17 cellular contexts compared by ENCODE assay signal in genomic region chr18:69992776-69993175, GRCh38. TPM values are rescaled to one million over a fixed set of nuclear protein-coding genes. Genes with fewer than 3 reads are reported as not detected.
DNase-seq lines count a peak whose midpoint lies in the region; ATAC-seq and TF ChIP-seq lines count a peak whose summit lies in the region.
"Had no signal": no experiment of that assay in that cellular context is flagged by ENCODE, and none has a peak within 500 bp of the region (broad histone marks: within the 10 kb centered on the region; RNA-seq: fewer than 3 reads in every experiment).

No MANE protein-coding gene starts in this region.

- H3K4me1 ChIP-seq in breast epithelium: no peaks in the 10 kb centered on the region
- H3K4me1 ChIP-seq: BLaER1 treated with 17β-estradiol and CSF1 and Interleukin-3, amounts not matched to agents 10 nM and 100 nM; left lung; SJCRH30 had no signal

- no peaks in the 10 kb centered on the region for H3K27me3 Mint-ChIP-seq in MCF 10A (ENCODE audit: insufficient read depth, unreplicated experiment)

- peaks cover 4 to 21% of the 10 kb centered on the region in 2 donors for H3K9me3 ChIP-seq in breast epithelium
- H3K9me3 ChIP-seq: SJCRH30 had no signal

- H3K4me3 ChIP-seq in breast epithelium: no peak overlapping the region
- H3K4me3 ChIP-seq: BLaER1 treated with 17β-estradiol and CSF1 and Interleukin-3, amounts not matched to agents 10 nM and 100 nM; GM12878; left lung; SJCRH30 had no signal

- TF ChIP-seq CTCF in MCF 10A (IDR thresholded peaks at IDR 0.05; ENCODE audit: unreplicated experiment) (no peak), breast epithelium (IDR thresholded peaks at IDR 0.05) (no peak)

- H3K9me3 Mint-ChIP-seq in MCF 10A (ENCODE audit: unreplicated experiment): no peaks in the 10 kb centered on the region

- intact Hi-C loops in MCF 10A (cut with micrococcal nuclease): no loop called here
- intact Hi-C loops in breast epithelium (cut with DNase I; ENCODE audit: low total_unique reads): no loop called here
- intact Hi-C loops in cardiac septum (cut with DNase I): no loop called here

- TF ChIP-seq POLR2A in breast epithelium (IDR thresholded peaks at IDR 0.05): no peak

- H3K4me1 Mint-ChIP-seq in MCF 10A (ENCODE audit: insufficient read depth, unreplicated experiment): peaks cover 5% of the 10 kb centered on the region

- no peaks in the 10 kb centered on the region for H3K36me3 ChIP-seq in breast epithelium
- H3K36me3 ChIP-seq: left lung, SJCRH30 had no signal

- DNase-seq in MCF 10A (ENCODE audit: unreplicated experiment) (peak; percentile 49), breast epithelium (ENCODE audit: low spot score in 2 of 2) (no peak), RPMI7951 (ENCODE audit: low read depth) (peak; percentile 83), fibroblast of peridontal ligament (ENCODE audit: extremely low read depth) (peak; percentile 29), cardiac septum (ENCODE audit: low spot score) (no peak), HT-29 (ENCODE audit: low spot score) (no peak)
- DNase-seq: activated CD4-positive, alpha-beta T cell treated with anti-CD3 and anti-CD28 coated beads, Interleukin-2, amount 50 U/mL, for 4 hours; GF-D8; KG1; left lung; NCI-H1048; NCI-H1930; SJCRH30 had no signal

- no peak overlapping the region for H3K4me3 Mint-ChIP-seq in MCF 10A (ENCODE audit: unreplicated experiment)

- H3K27me3 ChIP-seq in breast epithelium: no peaks in the 10 kb centered on the region
- H3K27me3 ChIP-seq: BLaER1 treated with 17β-estradiol and CSF1 and Interleukin-3, amounts not matched to agents 10 nM and 100 nM; left lung; SJCRH30 had no signal

- no peak for ATAC-seq in HG02852 (IDR thresholded peaks at IDR 0.05; ENCODE audit: unreplicated experiment)
- no peak for ATAC-seq in HG03342 (IDR thresholded peaks at IDR 0.05; ENCODE audit: unreplicated experiment)
- ATAC-seq: GM12878, left lung had no signal

- POLR2A ChIA-PET in MCF 10A (lab: Yijun Ruan, JAX): interaction anchor here (0.6 kb wide), 1 partner anchor 1151 kb away, joined by 3 read pairs; no protein-coding TSS in a partner anchor

- peaks cover 60% of the 10 kb centered on the region for H3K36me3 Mint-ChIP-seq in MCF 10A (ENCODE audit: insufficient read depth, unreplicated experiment)

- H3K27ac ChIP-seq in breast epithelium: no peak overlapping the region
- H3K27ac ChIP-seq: BLaER1 treated with 17β-estradiol and CSF1 and Interleukin-3, amounts not matched to agents 10 nM and 100 nM; left lung; SJCRH30 had no signal

- no peak overlapping the region for H3K27ac Mint-ChIP-seq in MCF 10A (ENCODE audit: low read depth, unreplicated experiment)

- CTCF ChIA-PET in MCF 10A (lab: Yijun Ruan, JAX): interaction anchor here (1.4 kb wide), 1 partner anchor 14 kb away, joined by 4 read pairs; no protein-coding TSS in a partner anchor

- BruUV-seq in MCF 10A (replicated peaks; lab: Mats Ljungman, UMichigan): no TSS peak

RNA-seq across cellular contexts. Expression of gene CD226, which starts 45.1 kb away (rescaled TPM):
- total RNA-seq in MCF 10A (2022): 2.6 and 3.4 TPM in 2 replicates
- total RNA-seq in breast epithelium: 1 to 10 TPM; 1.8 to 4.9 (median 2.1) TPM
- 0.12 and 0.49 TPM in 2 replicates for total RNA-seq in RPMI7951 (2014; rRNA removed; shearing (Covaris generic))
- 2.4 TPM for total RNA-seq in cardiac septum
- total RNA-seq in HT-29 (2014; rRNA removed; shearing (Covaris generic)): not detected in 2 replicates

Comparison
In these comparisons a context has a peak if more than half of its experiments do, and no peak if none do; other contexts are left out.
1. DNase-seq: peak in MCF 10A (single experiment), RPMI7951 (single experiment) and fibroblast of peridontal ligament (single experiment); none in breast epithelium (0 of 2), cardiac septum (single experiment) and HT-29 (single experiment).